13 cellular contexts compared by ENCODE assay signal in the genomic region with DNA sequence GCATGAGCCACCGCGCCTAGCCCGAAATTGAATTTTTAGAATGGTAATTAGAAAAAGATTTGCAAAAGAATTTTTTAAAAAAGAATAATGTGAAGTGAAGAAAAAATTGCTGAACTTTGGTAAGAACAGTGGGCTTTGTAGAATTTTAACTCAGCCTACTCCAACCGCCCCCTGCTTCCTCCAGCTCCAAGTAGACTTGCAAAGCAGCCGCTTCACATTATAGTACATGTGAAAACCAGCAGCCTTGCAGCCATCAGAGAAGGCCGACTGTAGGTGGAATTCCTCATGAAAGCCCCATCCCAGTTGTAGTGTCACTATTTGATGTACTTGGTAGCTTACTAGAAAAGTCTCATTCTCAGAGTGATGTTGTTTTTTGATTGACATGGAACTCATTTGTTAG.
"Had no signal": no experiment of that assay in that cellular context is flagged by ENCODE, and none has a peak within 500 bp of the region (broad histone marks: within the 10 kb centered on the region; RNA-seq: fewer than 3 reads in every experiment).

No MANE protein-coding gene starts in this region.

- ATAC-seq: foreskin keratinocyte, heart right ventricle, left cardiac atrium, left lung, left ventricle myocardium superior, lower lobe of right lung had no signal

- DNase-seq: dermis blood vessel endothelial cell; dorsolateral prefrontal cortex; effector CD4-positive, alpha-beta T cell; effector memory CD4-positive, alpha-beta T cell; foreskin keratinocyte; heart right ventricle; hippocampal formation; left cardiac atrium; left lung; left ventricle myocardium superior; lower lobe of right lung; mesenchymal stem cell; midbrain had no signal
